ENCODE assay signal across 8 cellular contexts in genomic region chr11:56056366-56056765, GRCh38. TPM values are rescaled to one million over a fixed set of nuclear protein-coding genes. Genes with fewer than 3 reads are reported as not detected.
"Had no signal": no experiment of that assay in that cellular context is flagged by ENCODE, and none has a peak within 500 bp of the region (broad histone marks: within the 10 kb centered on the region; RNA-seq: fewer than 3 reads in every experiment).

No MANE protein-coding gene starts in this region.

RNA-seq across cellular contexts. Expression of gene OR5AS1, which starts 28.9 kb away (rescaled TPM):
- total RNA-seq: M059J, OCI-LY7, PC-9, Right ventricle myocardium inferior, RPMI7951, SJCRH30, SK-MEL-5, T-cell had no signal

RNA-seq across cellular contexts. Expression of gene OR8I2, which starts 36.7 kb away (rescaled TPM):
- total RNA-seq: M059J, OCI-LY7, PC-9, Right ventricle myocardium inferior, RPMI7951, SJCRH30, SK-MEL-5, T-cell had no signal

RNA-seq across cellular contexts. Expression of gene OR8H2, which starts 47.1 kb away (rescaled TPM):
- total RNA-seq: M059J, OCI-LY7, PC-9, Right ventricle myocardium inferior, RPMI7951, SJCRH30, SK-MEL-5, T-cell had no signal
